Comparison of ENCODE assay signal across 2 cellular contexts in genomic region chr15:96358795-96359190, GRCh38.
TF ChIP-seq lines count a peak whose summit lies in the region.

No MANE protein-coding gene starts in this region.

TF ChIP-seq in SK-N-SH, 30 proteins besides CTCF, POLR2A, EP300 and RAD21:
- TF ChIP-seq IRF3 (IDR thresholded peaks at IDR 0.05; ENCODE audit: low read depth, low read length) = no peak
- no peak for TF ChIP-seq ZBTB33 (IDR thresholded peaks at IDR 0.05; ENCODE audit: borderline replicate concordance, low read depth)
- no peak for TF ChIP-seq RFX5 (IDR thresholded peaks at IDR 0.05; ENCODE audit: low read length)
- TF ChIP-seq FOXM1 (IDR thresholded peaks at IDR 0.05; ENCODE audit: low read depth) = no peak
- no peak for TF ChIP-seq TAF1 (IDR thresholded peaks at IDR 0.05; ENCODE audit: borderline replicate concordance, low read depth, low read length)
- no peak for TF ChIP-seq USF1 (IDR thresholded peaks at IDR 0.05; ENCODE audit: borderline replicate concordance, low read depth)
- no peak for TF ChIP-seq JUND (IDR thresholded peaks at IDR 0.05)
- TF ChIP-seq SIN3A (IDR thresholded peaks at IDR 0.05; ENCODE audit: borderline replicate concordance, low read depth, low read length) = no peak
- no peak for TF ChIP-seq PBX3 (IDR thresholded peaks at IDR 0.05)
- TF ChIP-seq POLR2AphosphoS5 (IDR thresholded peaks at IDR 0.05; ENCODE audit: low read depth, low read length) = no peak
- TF ChIP-seq SMC3 (IDR thresholded peaks at IDR 0.05; ENCODE audit: low read depth, low read length) = no peak
- no peak for TF ChIP-seq CHD2 (IDR thresholded peaks at IDR 0.05; ENCODE audit: low read length, partially characterized antibody)
- TF ChIP-seq GATA2 (CRISPR knock-in tag; IDR thresholded peaks at IDR 0.05) = no peak

TF ChIP-seq in SK-N-SH treated with all-trans-retinoic acid at 6 μM for 48 hours, 23 proteins besides CTCF, POLR2A, EP300 and RAD21 (continued from another document):
- TF ChIP-seq PATZ1 (CRISPR knock-in tag; IDR thresholded peaks at IDR 0.05; ENCODE audit: borderline replicate concordance) = no peak
- no peak for TF ChIP-seq GLIS3 (CRISPR knock-in tag; IDR thresholded peaks at IDR 0.05)
- no peak for TF ChIP-seq TSHZ2 (CRISPR knock-in tag; IDR thresholded peaks at IDR 0.05)
- TF ChIP-seq CSDC2 (CRISPR knock-in tag; IDR thresholded peaks at IDR 0.05) = no peak
- TF ChIP-seq CSRNP3 (CRISPR knock-in tag; IDR thresholded peaks at IDR 0.05) = no peak
- no peak for TF ChIP-seq RARB (CRISPR knock-in tag; IDR thresholded peaks at IDR 0.05)
- no peak for TF ChIP-seq POU6F1 (CRISPR knock-in tag; IDR thresholded peaks at IDR 0.05; ENCODE audit: borderline replicate concordance, low read depth)
- no peak for TF ChIP-seq TOX (CRISPR knock-in tag; IDR thresholded peaks at IDR 0.05; ENCODE audit: borderline replicate concordance)
- TF ChIP-seq PPARA (CRISPR knock-in tag; IDR thresholded peaks at IDR 0.05; ENCODE audit: borderline replicate concordance) = no peak
